14 cellular contexts compared by ENCODE assay signal in genomic region chr9:137786511-137786920, GRCh38.
DNase-seq lines count a peak whose midpoint lies in the region; ATAC-seq and TF ChIP-seq lines count a peak whose summit lies in the region.
"Had no signal": no experiment of that assay in that cellular context is flagged by ENCODE, and none has a peak within 500 bp of the region (broad histone marks: within the 10 kb centered on the region; RNA-seq: fewer than 3 reads in every experiment).

No MANE protein-coding gene starts in this region.

- H3K4me1 Mint-ChIP-seq in activated CD4-positive, alpha-beta memory T cell treated with anti-CD3 and anti-CD28 coated beads, Interleukin-2, amount 10 ng/mL, durations not matched to agents 7 days and 5 days: peaks cover 26% of the 10 kb centered on the region

- POLR2A ChIA-PET in activated CD4-positive, alpha-beta memory T cell treated with anti-CD3 and anti-CD28 coated beads, Interleukin-2, amount 10 ng/mL, durations not matched to agents 7 days and 5 days (lab: Charles Lee): no interaction called here

- no peaks in the 10 kb centered on the region for H3K27me3 Mint-ChIP-seq in activated CD4-positive, alpha-beta memory T cell treated with anti-CD3 and anti-CD28 coated beads, Interleukin-2, amount 10 ng/mL, durations not matched to agents 7 days and 5 days

- H3K36me3 Mint-ChIP-seq in activated CD4-positive, alpha-beta memory T cell treated with anti-CD3 and anti-CD28 coated beads, Interleukin-2, amount 10 ng/mL, durations not matched to agents 7 days and 5 days (ENCODE audit: low read depth): peaks cover 52% of the 10 kb centered on the region

- no peak for TF ChIP-seq CTCF in VCaP (conservative IDR thresholded peaks at IDR 0.05)
- TF ChIP-seq CTCF in fibroblast of villous mesenchyme (IDR thresholded peaks at IDR 0.05; ENCODE audit: insufficient read depth, low read depth, low read length): no peak

- ATAC-seq in sciatic nerve (peak; percentile 27), GM21576 (IDR thresholded peaks at IDR 0.05; ENCODE audit: unreplicated experiment) (no peak)
- ATAC-seq: HCT116 had no signal

- H3K4me3 Mint-ChIP-seq in activated CD4-positive, alpha-beta memory T cell treated with anti-CD3 and anti-CD28 coated beads, Interleukin-2, amount 10 ng/mL, durations not matched to agents 7 days and 5 days: no peak overlapping the region

- DNase-seq in GM04503 (ENCODE audit: low read depth) (peak; percentile 43), fibroblast of villous mesenchyme (ENCODE audit: low read depth) (peak; percentile 12), sciatic nerve (ENCODE audit: low spot score) (no peak), COR-L47 (lab: John Stamatoyannopoulos, UW) (no peak), hippocampal formation (lab: John Stamatoyannopoulos, UW) (no peak)
- DNase-seq in activated CD4-positive, alpha-beta memory T cell treated with anti-CD3 and anti-CD28 coated beads, Interleukin-2, amount 10 ng/mL, durations not matched to agents 7 days and 5 days: no peak
- DNase-seq: activated naive CD4-positive, alpha-beta T cell; MG63; WERI-Rb-1 had no signal

- intact Hi-C loops in sciatic nerve (cut with DNase I): no loop called here

- peak overlapping the region; percentile 76 for H3K27ac ChIP-seq in VCaP
- H3K27ac ChIP-seq: BLaER1, left lung, WERI-Rb-1 had no signal

- no peaks in the 10 kb centered on the region for H3K9me3 Mint-ChIP-seq in activated CD4-positive, alpha-beta memory T cell treated with anti-CD3 and anti-CD28 coated beads, Interleukin-2, amount 10 ng/mL, durations not matched to agents 7 days and 5 days

- H3K27ac Mint-ChIP-seq in activated CD4-positive, alpha-beta memory T cell treated with anti-CD3 and anti-CD28 coated beads, Interleukin-2, amount 10 ng/mL, durations not matched to agents 7 days and 5 days: no peak overlapping the region

- CTCF ChIA-PET in activated CD4-positive, alpha-beta memory T cell treated with anti-CD3 and anti-CD28 coated beads, Interleukin-2, amount 10 ng/mL, durations not matched to agents 7 days and 5 days (lab: Charles Lee): no interaction called here

- H3K4me3 ChIP-seq in fibroblast of villous mesenchyme (ENCODE audit: low read depth, low read length): no peak overlapping the region
- H3K4me3 ChIP-seq: BLaER1, left lung, MG63 had no signal

Comparison
In these comparisons a context has a peak if more than half of its experiments do, and no peak if none do; other contexts are left out.
1. DNase-seq: peak in GM04503 (single experiment) and fibroblast of villous mesenchyme (single experiment); none in sciatic nerve (single experiment), COR-L47 (single experiment), hippocampal formation (0 of 2) and activated CD4-positive, alpha-beta memory T cell treated with anti-CD3 and anti-CD28 coated beads, Interleukin-2, amount 10 ng/mL, durations not matched to agents 7 days and 5 days (single experiment).